8 cellular contexts compared by ENCODE assay signal in the genomic region with DNA sequence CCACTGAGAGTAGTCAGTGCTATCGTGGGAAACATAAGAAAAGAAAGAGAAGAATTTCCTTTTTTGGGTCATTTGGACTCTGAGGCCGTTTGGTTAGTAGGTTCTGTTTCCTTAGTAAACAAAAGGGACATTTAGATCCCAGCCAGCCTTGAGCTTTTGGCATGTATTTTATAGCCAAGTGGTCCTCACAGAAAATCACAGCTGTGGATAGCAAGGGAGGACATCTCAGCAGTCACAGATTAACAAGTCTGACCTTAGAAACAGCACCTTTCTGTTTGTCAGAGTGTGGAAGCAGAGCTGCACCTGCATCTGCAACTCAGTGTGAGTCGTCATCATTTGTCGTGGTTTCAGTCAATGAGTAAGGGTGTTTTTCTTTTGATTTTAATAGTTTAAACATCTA. TPM values are rescaled to one million over a fixed set of nuclear protein-coding genes. Genes with fewer than 3 reads are reported as not detected.
DNase-seq lines count a peak whose midpoint lies in the region; ATAC-seq, FAIRE-seq and TF ChIP-seq lines count a peak whose summit lies in the region.

No MANE protein-coding gene starts in this region.

- no peaks in the 10 kb centered on the region for H3K27me3 ChIP-seq in bronchial epithelial cell (ENCODE audit: control insufficient read depth, insufficient read depth, low read length)

- H3K4me3 ChIP-seq in bronchial epithelial cell (ENCODE audit: low read depth, low read length) = no peak overlapping the region

- CTCF ChIA-PET in HEK293T (lab: Yijun Ruan, JAX) = no interaction called here

- POLR2A ChIA-PET in HEK293T (lab: Yijun Ruan, JAX) = no interaction called here

- peak; percentile 85 for ATAC-seq in GM18498 (IDR thresholded peaks at IDR 0.05; ENCODE audit: unreplicated experiment)
- peak; percentile 76 for ATAC-seq in GM19455 (IDR thresholded peaks at IDR 0.05; ENCODE audit: unreplicated experiment)
- ATAC-seq in HG03095 (IDR thresholded peaks at IDR 0.05; ENCODE audit: unreplicated experiment) = peak; percentile 68

- DNase-seq in bronchial epithelial cell (ENCODE audit: low read depth) (peak; percentile 18), HEK293T (ENCODE audit: extremely low spot score) (no peak), H4 (ENCODE audit: low spot score) (no peak), inferior parietal cortex (ENCODE audit: extremely low spot score) (no peak), NCI-H1930 (lab: John Stamatoyannopoulos, UW) (no peak)

- H3K36me3 ChIP-seq in bronchial epithelial cell (ENCODE audit: control insufficient read depth, insufficient read depth, low read length) = peaks cover 9% of the 10 kb centered on the region

- FAIRE-seq in bronchial epithelial cell (lab: Jason Lieb, UNC) = no peak

- no peak for TF ChIP-seq CTCF in bronchial epithelial cell (IDR thresholded peaks at IDR 0.05; ENCODE audit: insufficient read depth, low read length, severe bottlenecking)

TF ChIP-seq in HEK293T, 16 proteins besides CTCF, POLR2A, EP300 and RAD21:
- TF ChIP-seq FOXM1 (IDR thresholded peaks at IDR 0.05; ENCODE audit: borderline replicate concordance) (no peak), ELF4 (IDR thresholded peaks at IDR 0.05) (no peak), L3MBTL2 (conservative IDR thresholded peaks at IDR 0.05) (no peak), ARNT (IDR thresholded peaks at IDR 0.05) (no peak), CTBP1 (IDR thresholded peaks at IDR 0.05; ENCODE audit: borderline replicate concordance) (no peak), NFRKB (IDR thresholded peaks at IDR 0.05) (no peak), FOXK2 (IDR thresholded peaks at IDR 0.05) (no peak), SUZ12 (IDR thresholded peaks at IDR 0.05) (no peak), SP1 (IDR thresholded peaks at IDR 0.05) (no peak), TARDBP (IDR thresholded peaks at IDR 0.05) (no peak), BHLHE40 (IDR thresholded peaks at IDR 0.05; ENCODE audit: borderline replicate concordance) (no peak), HDGF (IDR thresholded peaks at IDR 0.05; ENCODE audit: borderline replicate concordance) (no peak), LEF1 (IDR thresholded peaks at IDR 0.05; ENCODE audit: borderline replicate concordance) (no peak), ZNF384 (IDR thresholded peaks at IDR 0.05) (no peak)
- TF ChIP-seq, protein P1, sequence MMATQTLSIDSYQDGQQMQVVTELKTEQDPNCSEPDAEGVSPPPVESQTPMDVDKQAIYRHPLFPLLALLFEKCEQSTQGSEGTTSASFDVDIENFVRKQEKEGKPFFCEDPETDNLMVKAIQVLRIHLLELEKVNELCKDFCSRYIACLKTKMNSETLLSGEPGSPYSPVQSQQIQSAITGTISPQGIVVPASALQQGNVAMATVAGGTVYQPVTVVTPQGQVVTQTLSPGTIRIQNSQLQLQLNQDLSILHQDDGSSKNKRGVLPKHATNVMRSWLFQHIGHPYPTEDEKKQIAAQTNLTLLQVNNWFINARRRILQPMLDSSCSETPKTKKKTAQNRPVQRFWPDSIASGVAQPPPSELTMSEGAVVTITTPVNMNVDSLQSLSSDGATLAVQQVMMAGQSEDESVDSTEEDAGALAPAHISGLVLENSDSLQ (IDR thresholded peaks at IDR 0.05) = no peak
TF ChIP-seq in HEK293T: peak in this region for 0.

RNA-seq across cellular contexts. Expression of a gene that starts 40.5 kb away (rescaled TPM):
- 7.1 and 11.8 TPM in 2 replicates for total RNA-seq in bronchial epithelial cell
- 4.8 and 5.6 TPM in 2 replicates for total RNA-seq in H4 (2014; rRNA removed; shearing (Covaris generic))

RNA-seq across cellular contexts. Expression of a gene that starts 56.2 kb away (rescaled TPM):
- 4.1 and 4.7 TPM in 2 replicates for total RNA-seq in bronchial epithelial cell
- 0.54 and 2.2 TPM in 2 replicates for total RNA-seq in H4 (2014; rRNA removed; shearing (Covaris generic))
